In the genomic region with DNA sequence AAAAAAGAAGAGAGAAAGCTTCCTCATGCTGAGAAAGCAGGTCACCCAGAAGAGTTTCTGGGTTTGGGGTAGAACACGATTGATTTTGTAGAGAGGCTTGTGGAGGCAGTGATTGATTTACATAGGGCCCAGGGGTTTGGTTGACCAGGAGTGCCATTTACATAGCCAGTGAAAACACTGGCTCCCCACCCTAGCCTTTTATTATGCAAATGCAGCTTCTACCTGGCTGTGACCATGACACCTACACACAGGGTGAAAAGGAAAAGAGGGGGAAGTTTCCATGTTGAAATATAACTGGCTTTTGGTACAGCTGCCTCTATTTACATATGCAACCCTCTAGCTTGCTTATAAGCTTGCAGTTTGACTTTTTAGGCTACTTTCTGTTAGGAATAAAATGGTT, we compare ENCODE assay signal across 28 cellular contexts.
"Had no signal": no experiment of that assay in that cellular context is flagged by ENCODE, and none has a peak within 500 bp of the region (broad histone marks: within the 10 kb centered on the region; RNA-seq: fewer than 3 reads in every experiment).

No MANE protein-coding gene starts in this region.

- H3K27ac Mint-ChIP-seq: activated CD4-positive, alpha-beta T cell treated with anti-CD3 and anti-CD28 coated beads, Interleukin-2, amount 10 ng/mL, durations not matched to agents 24 days and 14 days; activated CD8-positive, alpha-beta memory T cell treated with anti-CD3 and anti-CD28 coated beads, Interleukin-2, amount 10 ng/mL, durations not matched to agents 7 days and 5 days; activated naive CD4-positive, alpha-beta T cell treated with anti-CD3 and anti-CD28 coated beads, Interleukin-2, amount 50 U/mL, for 72 hours; activated naive CD8-positive, alpha-beta T cell treated with anti-CD3 and anti-CD28 coated beads, Interleukin-2, amount 50 U/mL, for 24 hours; activated T-cell treated with anti-CD3 and anti-CD28 coated beads, Interleukin-2, amount 50 U/mL, for 24 hours; activated T-helper 1 cell treated with anti-CD3 and anti-CD28 coated beads, Interleukin-12 subunit alpha, Interleukin-12 subunit beta, Interleukin-2, Interleukin-4 antibody, amounts not matched to agents 30 ng/mL and 10 ng/mL and 1 ng/mL, durations not matched to agents 14 hours and 24 hours and 36 hours; T-helper 1 cell treated with Interleukin-12 subunit alpha and Interleukin-12 subunit beta and Interleukin-4 antibody, amounts not matched to agents 30 μg/mL and 1 μg/mL, for 36 hours had no signal

- ATAC-seq: activated CD8-positive, alpha-beta memory T cell treated with anti-CD3 and anti-CD28 coated beads, Interleukin-2, amount 10 ng/mL, durations not matched to agents 7 days and 5 days; activated naive CD4-positive, alpha-beta T cell treated with anti-CD3 and anti-CD28 coated beads, Interleukin-2, amount 50 U/mL, for 72 hours; activated naive CD8-positive, alpha-beta T cell treated with anti-CD3 and anti-CD28 coated beads, Interleukin-2, amount 50 U/mL, for 24 hours; body of pancreas; PC-3; SK-N-SH treated with all-trans-retinoic acid at 6 μM for 48 hours had no signal

- H3K27me3 Mint-ChIP-seq: activated CD4-positive, alpha-beta T cell treated with anti-CD3 and anti-CD28 coated beads, Interleukin-2, amount 10 ng/mL, durations not matched to agents 24 days and 14 days; activated CD8-positive, alpha-beta memory T cell treated with anti-CD3 and anti-CD28 coated beads, Interleukin-2, amount 10 ng/mL, durations not matched to agents 7 days and 5 days; activated naive CD8-positive, alpha-beta T cell treated with anti-CD3 and anti-CD28 coated beads, Interleukin-2, amount 50 U/mL, for 24 hours; activated T-cell treated with anti-CD3 and anti-CD28 coated beads, Interleukin-2, amount 50 U/mL, for 24 hours had no signal

- H3K27me3 ChIP-seq: ascending aorta, body of pancreas, SJSA1 had no signal

- H3K4me1 Mint-ChIP-seq: activated CD4-positive, alpha-beta T cell treated with anti-CD3 and anti-CD28 coated beads, Interleukin-2, amount 10 ng/mL, durations not matched to agents 24 days and 14 days; activated CD8-positive, alpha-beta memory T cell treated with anti-CD3 and anti-CD28 coated beads, Interleukin-2, amount 10 ng/mL, durations not matched to agents 7 days and 5 days; activated naive CD8-positive, alpha-beta T cell treated with anti-CD3 and anti-CD28 coated beads, Interleukin-2, amount 50 U/mL, for 24 hours had no signal

- H3K27ac ChIP-seq: ascending aorta, body of pancreas, SJSA1 had no signal

- H3K36me3 Mint-ChIP-seq: activated CD8-positive, alpha-beta memory T cell treated with anti-CD3 and anti-CD28 coated beads, Interleukin-2, amount 10 ng/mL, durations not matched to agents 7 days and 5 days; activated naive CD4-positive, alpha-beta T cell treated with anti-CD3 and anti-CD28 coated beads, Interleukin-2, amount 50 U/mL, for 72 hours had no signal

- H3K4me3 Mint-ChIP-seq: activated CD4-positive, alpha-beta T cell treated with anti-CD3 and anti-CD28 coated beads, Interleukin-2, amount 10 ng/mL, durations not matched to agents 24 days and 14 days; activated CD8-positive, alpha-beta memory T cell treated with anti-CD3 and anti-CD28 coated beads, Interleukin-2, amount 10 ng/mL, durations not matched to agents 7 days and 5 days; activated naive CD8-positive, alpha-beta T cell treated with anti-CD3 and anti-CD28 coated beads, Interleukin-2, amount 50 U/mL, for 24 hours; activated T-cell treated with anti-CD3 and anti-CD28 coated beads, Interleukin-2, amount 50 U/mL, for 24 hours; activated T-helper 1 cell treated with anti-CD3 and anti-CD28 coated beads, Interleukin-12 subunit alpha, Interleukin-12 subunit beta, Interleukin-2, Interleukin-4 antibody, amounts not matched to agents 30 ng/mL and 10 ng/mL and 1 ng/mL, durations not matched to agents 14 hours and 24 hours and 36 hours; T-helper 1 cell treated with Interleukin-12 subunit alpha and Interleukin-12 subunit beta and Interleukin-4 antibody, amounts not matched to agents 30 μg/mL and 1 μg/mL, for 36 hours had no signal

- H3K4me3 ChIP-seq: ascending aorta, body of pancreas, SJSA1 had no signal

- H3K36me3 ChIP-seq: ascending aorta, SJSA1 had no signal

- H3K9me3 ChIP-seq: ascending aorta, body of pancreas had no signal

- DNase-seq: activated CD4-positive, alpha-beta T cell treated with anti-CD3 and anti-CD28 coated beads, Interleukin-2, amount 10 ng/mL, durations not matched to agents 24 days and 14 days; activated CD4-positive, alpha-beta T cell treated with anti-CD3 and anti-CD28 coated beads, Interleukin-2, amount 50 U/mL, for 48 hours; activated CD4-positive, CD25-positive, alpha-beta regulatory T cell treated with anti-CD3 and anti-CD28 coated beads, Interleukin-2, amount 50 U/mL, for 72 hours; activated CD8-positive, alpha-beta memory T cell treated with anti-CD3 and anti-CD28 coated beads, Interleukin-2, amount 10 ng/mL, durations not matched to agents 7 days and 5 days; activated effector memory CD4-positive, alpha-beta T cell treated with Interleukin-2 at 50 U/mL for 16 hours; activated naive CD4-positive, alpha-beta T cell; activated naive CD8-positive, alpha-beta T cell treated with anti-CD3 and anti-CD28 coated beads, Interleukin-2, amount 50 U/mL, for 24 hours; activated T-cell treated with anti-CD3 and anti-CD28 coated beads, Interleukin-2, amount 50 U/mL, for 24 hours; amniotic stem cell; body of pancreas; central memory CD4-positive, alpha-beta T cell; MM.1S; NCI-H1105; NCI-H1436; NCI-H1694 treated with DMSO at 0.1 percent for 48 hours; NCI-H2081; NCI-H510A treated with DMSO at 0.1 percent for 48 hours; NCI-H69; NK-92 treated with Interleukin-12 subunit alpha and Interleukin-12 subunit beta, amount 100 ng/mL, for 24 hours; PC-3; SHP77; SW 1271 had no signal

- H3K4me1 ChIP-seq: ascending aorta, SJSA1 had no signal
